In genomic region chr11:27705873-27706820, GRCh38 we compare ENCODE assay signal across 7 cellular contexts. TPM values are rescaled to one million over a fixed set of nuclear protein-coding genes. Genes with fewer than 3 reads are reported as not detected.
DNase-seq lines count a peak whose midpoint lies in the region; ATAC-seq and TF ChIP-seq lines count a peak whose summit lies in the region.

No MANE protein-coding gene starts in this region.

- H3K9me3 ChIP-seq in adipocyte (ENCODE audit: control insufficient read depth, low read length): no peaks in the 10 kb centered on the region

- peak; percentile 77; the same call in 1 of the 2 replicates for TF ChIP-seq CTCF in GM12875 (IDR thresholded peaks at IDR 0.05; ENCODE audit: borderline replicate concordance, insufficient read depth, low read depth, low read length)

- peaks cover 1% of the 10 kb centered on the region for H3K4me1 ChIP-seq in adipocyte (ENCODE audit: control insufficient read depth, insufficient read depth, low read length)

- DNase-seq in adipocyte (ENCODE audit: low read depth) (peak; percentile 49), lung microvascular endothelial cell (ENCODE audit: low read depth in 2 of 2) (peak; percentile 29 to 56), superior temporal gyrus (ENCODE audit: extremely low spot score) (no peak), DMS79 treated with DMSO at 0.1 percent for 48 hours (lab: John Stamatoyannopoulos, UW) (no peak)

- no peaks in the 10 kb centered on the region for H3K27me3 ChIP-seq in adipocyte (replicated peaks; ENCODE audit: control insufficient read depth, insufficient read depth, low read length)

- peak; percentile 75 for ATAC-seq in GM21381 (IDR thresholded peaks at IDR 0.05; ENCODE audit: unreplicated experiment)
- peak; percentile 70 for ATAC-seq in HG03460 (IDR thresholded peaks at IDR 0.05; ENCODE audit: unreplicated experiment)

- H3K36me3 ChIP-seq in adipocyte (ENCODE audit: control insufficient read depth, insufficient read depth, low read length, severe bottlenecking): no peaks in the 10 kb centered on the region

- H3K4me3 ChIP-seq in GM12875 (ENCODE audit: low read depth, low read length) (no peak overlapping the region), adipocyte (ENCODE audit: low read length) (no peak overlapping the region)

- H3K9ac ChIP-seq in adipocyte (ENCODE audit: low read length): no peak overlapping the region

RNA-seq across cellular contexts. Expression of gene BDNF, which starts 5.9 kb away (rescaled TPM):
- under 0.01 and 0.22 TPM in 2 replicates for total RNA-seq in lung microvascular endothelial cell

Comparison
In these comparisons a context has a peak if more than half of its experiments do, and no peak if none do; other contexts are left out.
1. DNase-seq: peak in adipocyte (single experiment) and lung microvascular endothelial cell (2 of 2); none in superior temporal gyrus (single experiment) and DMS79 treated with DMSO at 0.1 percent for 48 hours (single experiment).